ENCODE assay signal across 19 cellular contexts in genomic region chrX:21958187-21958586, GRCh38.
"Had no signal": no experiment of that assay in that cellular context is flagged by ENCODE, and none has a peak within 500 bp of the region (broad histone marks: within the 10 kb centered on the region; RNA-seq: fewer than 3 reads in every experiment).

No MANE protein-coding gene starts in this region.

- H3K9me3 Mint-ChIP-seq: effector memory CD8-positive, alpha-beta T cell; naive B cell; natural killer cell treated with Interleukin-12 subunit alpha and Interleukin-12 subunit beta and Interleukin-15 and Interleukin-18, amount 100 ng/mL, for 72 hours; stimulated activated effector memory CD8-positive, alpha-beta T cell treated with anti-CD3 and anti-CD28 coated beads, Interleukin-12 subunit alpha, Interleukin-12 subunit beta, amount 100 ng/mL, for 72 hours had no signal

- H3K27ac Mint-ChIP-seq: naive B cell; stimulated activated effector memory CD8-positive, alpha-beta T cell treated with anti-CD3 and anti-CD28 coated beads, Interleukin-12 subunit alpha, Interleukin-12 subunit beta, amount 100 ng/mL, for 72 hours had no signal

- H3K4me3 Mint-ChIP-seq: effector memory CD8-positive, alpha-beta T cell; naive B cell; natural killer cell treated with Interleukin-12 subunit alpha and Interleukin-12 subunit beta and Interleukin-15 and Interleukin-18, amount 100 ng/mL, for 72 hours; stimulated activated effector memory CD8-positive, alpha-beta T cell treated with anti-CD3 and anti-CD28 coated beads, Interleukin-12 subunit alpha, Interleukin-12 subunit beta, amount 100 ng/mL, for 72 hours; type B pancreatic cell had no signal

- H3K27ac ChIP-seq: lower lobe of right lung, pancreas, right lobe of liver, stomach, testis, tibial artery had no signal

- H3K27me3 Mint-ChIP-seq: effector memory CD8-positive, alpha-beta T cell; naive B cell; type B pancreatic cell had no signal

- H3K36me3 ChIP-seq: lower lobe of right lung, pancreas, right lobe of liver, stomach, tibial artery had no signal

- ATAC-seq: effector memory CD8-positive, alpha-beta T cell; lower lobe of right lung; natural killer cell treated with Interleukin-12 subunit alpha and Interleukin-12 subunit beta and Interleukin-15 and Interleukin-18, amount 100 ng/mL, for 72 hours; pancreas; right lobe of liver; stimulated activated effector memory CD8-positive, alpha-beta T cell treated with anti-CD3 and anti-CD28 coated beads, Interleukin-12 subunit alpha, Interleukin-12 subunit beta, amount 100 ng/mL, for 72 hours had no signal

- H3K36me3 Mint-ChIP-seq: naive B cell; natural killer cell treated with Interleukin-12 subunit alpha and Interleukin-12 subunit beta and Interleukin-15 and Interleukin-18, amount 100 ng/mL, for 72 hours had no signal

- H3K9me3 ChIP-seq: lower lobe of right lung, pancreas, right lobe of liver, stomach, testis, tibial artery had no signal

- H3K4me1 ChIP-seq: right lobe of liver had no signal

- H3K4me3 ChIP-seq: lower lobe of right lung, pancreas, right lobe of liver, smooth muscle cell, stomach, testis, tibial artery had no signal

- DNase-seq: cortex of kidney; effector memory CD8-positive, alpha-beta T cell; left ventricle myocardium superior; lower lobe of right lung; naive B cell; pancreas; retina; right lobe of liver; stimulated activated CD4-positive, alpha-beta T cell treated with anti-CD3 and anti-CD28 coated beads, Interleukin-12 subunit alpha, Interleukin-12 subunit beta, amount 100 ng/mL, for 4 hours; stimulated activated CD4-positive, alpha-beta T cell treated with anti-CD3 and anti-CD28 coated beads, Interleukin-1b, Interleukin-23, amount 100 ng/mL, for 48 hours; stimulated activated CD4-positive, alpha-beta T cell treated with anti-CD3 and anti-CD28 coated beads, Interleukin-4, amount 100 ng/mL, for 1 hour; stimulated activated naive CD4-positive, alpha-beta T cell treated with Interleukin-2 at 50 U/mL for 16 hours; stomach; testis; tibial artery had no signal

- H3K27me3 ChIP-seq: pancreas, right lobe of liver, stomach, testis, tibial artery had no signal
